Comparison of ENCODE assay signal across 1 cellular context in genomic region chr12:52965337-52965731, GRCh38.
TF ChIP-seq lines count a peak whose summit lies in the region.

No MANE protein-coding gene starts in this region.

TF ChIP-seq in HEK293, 187 proteins besides CTCF, POLR2A, EP300 and RAD21 (continued from another document):
- no peak for TF ChIP-seq PRDM1 (tag by site-specific recombination; IDR thresholded peaks at IDR 0.05)
- TF ChIP-seq KLF16 (tag by site-specific recombination; IDR thresholded peaks at IDR 0.05), result no peak
